Comparison of ENCODE assay signal across 1 cellular context in genomic region chr5:54310433-54311177, GRCh38.
TF ChIP-seq lines count a peak whose summit lies in the region.

Gene ARL15 (minus strand): TSS chr5:54310573.

TF ChIP-seq in K562, 482 proteins besides CTCF, POLR2A, EP300 and RAD21 (continued from another document and continues in another):
- TF ChIP-seq ZNF318 (IDR thresholded peaks at IDR 0.05; ENCODE audit: borderline replicate concordance in 1 of 2, low read depth in 1 of 2) = peak in 1 of 2 experiments; percentile 51; a peak in 1 of 4 replicates
- TF ChIP-seq MLX (CRISPR knock-in tag; conservative IDR thresholded peaks at IDR 0.05) = peak in 1 of 2 experiments; percentile 91; a peak in 2 of 4 replicates
- no peak for TF ChIP-seq ZNF449 (CRISPR knock-in tag; IDR thresholded peaks at IDR 0.05)
- TF ChIP-seq ZBTB5 (IDR thresholded peaks at IDR 0.05) = no peak
- peak; percentile 58; the same call in 1 of the 2 replicates for TF ChIP-seq ZSCAN32 (CRISPR knock-in tag; IDR thresholded peaks at IDR 0.05)
- TF ChIP-seq SRF (CRISPR knock-in tag; IDR thresholded peaks at IDR 0.05) = peak in 1 of 2 experiments; percentile 62; a peak in 2 of 4 replicates
- no peak for TF ChIP-seq ZNF217 (CRISPR knock-in tag; IDR thresholded peaks at IDR 0.05)
- no peak for TF ChIP-seq ZNF699 (CRISPR knock-in tag; IDR thresholded peaks at IDR 0.05; ENCODE audit: insufficient replicate concordance)
- peak in 1 of 2 experiments; percentile 87; a peak in 2 of 4 replicates for TF ChIP-seq ZMIZ1 (IDR thresholded peaks at IDR 0.05; ENCODE audit: low read depth in 2 of 2, low read length in 2 of 2)
- 0 out of 2 replicates have a peak, but pooled peaks have one; percentile 58 for TF ChIP-seq TAF15 (IDR thresholded peaks at IDR 0.05; ENCODE audit: low read depth, low read length)
- no peak for TF ChIP-seq KLF1 (tag; IDR thresholded peaks at IDR 0.05)
- peak; percentile 96 for TF ChIP-seq GTF2F1 (IDR thresholded peaks at IDR 0.05; ENCODE audit: low read depth, low read length)
- peak; percentile 30; the same call in 1 of the 2 replicates for TF ChIP-seq ZFP30 (CRISPR knock-in tag; IDR thresholded peaks at IDR 0.05; ENCODE audit: borderline replicate concordance)
- peak; percentile 44 to 72 for TF ChIP-seq E2F6 (IDR thresholded peaks at IDR 0.05; ENCODE audit: borderline replicate concordance in 1 of 2, extremely low read depth in 1 of 2, insufficient read depth in 1 of 2, insufficient read length in 1 of 2, low read depth in 1 of 2, low read length in 1 of 2, poor library complexity in 1 of 2, severe bottlenecking in 1 of 2)
- peak; percentile 100 for TF ChIP-seq POLR2G (IDR thresholded peaks at IDR 0.05; ENCODE audit: low read depth, low read length)
- no peak for TF ChIP-seq HMBOX1 (IDR thresholded peaks at IDR 0.05)
- peak; percentile 95 for TF ChIP-seq AFF4 (CRISPR knock-in tag; IDR thresholded peaks at IDR 0.05)
- TF ChIP-seq PHF21A (IDR thresholded peaks at IDR 0.05; ENCODE audit: borderline replicate concordance, low read depth) = 0 out of 2 replicates have a peak, but pooled peaks have one; percentile 59
- peak; percentile 74 for TF ChIP-seq NEUROD1 (IDR thresholded peaks at IDR 0.05; ENCODE audit: borderline replicate concordance, low read depth, low read length, partially characterized antibody)
- peak; percentile 77; the same call in 1 of the 2 replicates for TF ChIP-seq ZBTB17 (CRISPR knock-in tag; IDR thresholded peaks at IDR 0.05)
- TF ChIP-seq EWSR1 (IDR thresholded peaks at IDR 0.05; ENCODE audit: borderline replicate concordance, low read depth, partially characterized antibody) = no peak
- peak; percentile 45 for TF ChIP-seq ZFX (CRISPR knock-in tag; IDR thresholded peaks at IDR 0.05)
- no peak for TF ChIP-seq SAFB (IDR thresholded peaks at IDR 0.05; ENCODE audit: borderline replicate concordance, low read depth, low read length)
- TF ChIP-seq ZBTB1 (CRISPR knock-in tag; IDR thresholded peaks at IDR 0.05; ENCODE audit: borderline replicate concordance, low read depth) = no peak
- TF ChIP-seq PREB (CRISPR knock-in tag; IDR thresholded peaks at IDR 0.05) = no peak
- peak; percentile 74 for TF ChIP-seq SMAD3 (CRISPR knock-in tag; conservative IDR thresholded peaks at IDR 0.05)
- TF ChIP-seq ARID1B (IDR thresholded peaks at IDR 0.05) = peak; percentile 76
